ENCODE assay signal across 24 cellular contexts in the genomic region with DNA sequence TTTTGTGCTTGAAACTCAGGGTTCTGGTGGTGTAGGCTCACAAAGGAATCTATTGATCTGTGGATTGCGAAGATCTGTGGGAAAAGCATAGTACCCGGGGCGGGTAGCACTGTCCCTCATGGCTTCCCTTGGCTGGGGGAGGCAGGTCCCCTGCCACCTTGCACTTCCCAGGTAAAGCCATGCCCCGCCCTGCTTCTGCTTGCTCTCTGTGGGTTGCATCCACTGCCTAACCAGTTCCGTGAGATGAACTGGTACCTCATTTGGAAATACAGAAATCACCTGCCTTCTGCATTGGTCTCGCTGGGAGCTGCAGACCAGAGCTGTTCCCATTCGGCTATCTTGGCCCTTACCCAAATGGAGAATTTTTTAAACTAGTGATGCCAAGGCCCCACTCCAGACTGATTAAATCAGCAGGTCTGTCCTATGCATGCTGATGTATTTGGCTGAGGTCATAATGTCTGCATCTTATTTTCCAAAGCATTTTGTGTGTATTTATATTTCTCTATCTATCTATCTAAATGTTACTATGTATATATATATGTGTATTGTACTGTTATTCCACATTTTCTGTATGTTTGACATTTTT.
"Had no signal": no experiment of that assay in that cellular context is flagged by ENCODE, and none has a peak within 500 bp of the region (broad histone marks: within the 10 kb centered on the region; RNA-seq: fewer than 3 reads in every experiment).

No MANE protein-coding gene starts in this region.

- H3K9me3 Mint-ChIP-seq: immature natural killer cell; natural killer cell treated with Interleukin-12 subunit alpha and Interleukin-12 subunit beta and Interleukin-15 and Interleukin-18, amount 100 ng/mL, for 72 hours; stimulated activated naive B cell treated with anti-CD40 and anti-IgM and Interleukin-4, amounts not matched to agents 10 μg/mL and 1 μg/mL and 100 μg/mL, for 72 hours had no signal

- H3K4me2 ChIP-seq: smooth muscle cell had no signal

- H3K36me3 Mint-ChIP-seq: immature natural killer cell; naive thymus-derived CD4-positive, alpha-beta T cell; natural killer cell treated with Interleukin-12 subunit alpha and Interleukin-12 subunit beta and Interleukin-15 and Interleukin-18, amount 100 ng/mL, for 72 hours; stimulated activated naive B cell treated with anti-CD40 and anti-IgM and Interleukin-4, amounts not matched to agents 10 μg/mL and 1 μg/mL and 100 μg/mL, for 72 hours had no signal

- H3K27me3 ChIP-seq: left lung, ovary, right atrium auricular region, right lobe of liver, testis, thyroid gland, upper lobe of left lung, vagina had no signal

- H3K4me3 Mint-ChIP-seq: immature natural killer cell; naive thymus-derived CD4-positive, alpha-beta T cell; natural killer cell treated with Interleukin-12 subunit alpha and Interleukin-12 subunit beta and Interleukin-15 and Interleukin-18, amount 100 ng/mL, for 72 hours; stimulated activated naive B cell treated with anti-CD40 and anti-IgM and Interleukin-4, amounts not matched to agents 10 μg/mL and 1 μg/mL and 100 μg/mL, for 72 hours had no signal

- H3K9me3 ChIP-seq: left lung, lower lobe of right lung, mucosa of descending colon, ovary, right atrium auricular region, right lobe of liver, stomach, testis, thyroid gland, transverse colon, upper lobe of left lung, vagina had no signal

- H3K27ac ChIP-seq: left lung, lower lobe of right lung, ovary, right atrium auricular region, right lobe of liver, stomach, testis, thyroid gland, transverse colon, upper lobe of left lung, vagina had no signal

- H3K4me3 ChIP-seq: left lung, lower lobe of right lung, mucosa of descending colon, ovary, right atrium auricular region, right lobe of liver, smooth muscle cell, stomach, testis, thyroid gland, transverse colon, upper lobe of left lung, vagina had no signal

- H3K4me1 Mint-ChIP-seq: immature natural killer cell; naive thymus-derived CD4-positive, alpha-beta T cell; stimulated activated naive B cell treated with anti-CD40 and anti-IgM and Interleukin-4, amounts not matched to agents 10 μg/mL and 1 μg/mL and 100 μg/mL, for 72 hours had no signal

- ATAC-seq: left colon; left lung; lower lobe of right lung; mucosa of descending colon; naive thymus-derived CD4-positive, alpha-beta T cell; natural killer cell treated with Interleukin-12 subunit alpha and Interleukin-12 subunit beta and Interleukin-15 and Interleukin-18, amount 100 ng/mL, for 72 hours; right lobe of liver; stimulated activated naive B cell treated with anti-CD40 and anti-IgM and Interleukin-4, amounts not matched to agents 10 μg/mL and 1 μg/mL and 100 μg/mL, for 72 hours; stimulated activated naive CD8-positive, alpha-beta T cell treated with anti-CD3 and anti-CD28 coated beads, Interleukin-15, Interleukin-2, amounts not matched to agents 100 U/mL and 50 U/mL, for 24 hours had no signal

- H3K4me1 ChIP-seq: left lung, lower lobe of right lung, right atrium auricular region, stomach, testis, thyroid gland, transverse colon, upper lobe of left lung, vagina had no signal

- DNase-seq: immature natural killer cell; kidney; left colon; left lung; lower lobe of right lung; midbrain; mucosa of descending colon; naive thymus-derived CD4-positive, alpha-beta T cell; ovary; right lobe of liver; stimulated activated CD4-positive, alpha-beta T cell treated with anti-CD3 and anti-CD28 coated beads, Interleukin-1b, Interleukin-23, amount 100 ng/mL, for 48 hours; stimulated activated CD4-positive, alpha-beta T cell treated with anti-CD3 and anti-CD28 coated beads, Interleukin-2, amount 100 ng/mL, for 48 hours; stimulated activated naive B cell treated with anti-CD40 and anti-IgM and Interleukin-4, amounts not matched to agents 10 μg/mL and 1 μg/mL and 100 μg/mL, for 72 hours; stimulated activated naive CD8-positive, alpha-beta T cell treated with anti-CD3 and anti-CD28 coated beads, Interleukin-15, Interleukin-2, amounts not matched to agents 100 U/mL and 50 U/mL, for 24 hours; stomach; testis; thyroid gland; transverse colon had no signal

- H3K27ac Mint-ChIP-seq: immature natural killer cell; natural killer cell treated with Interleukin-12 subunit alpha and Interleukin-12 subunit beta and Interleukin-15 and Interleukin-18, amount 100 ng/mL, for 72 hours; progenitor cell of endocrine pancreas; stimulated activated naive B cell treated with anti-CD40 and anti-IgM and Interleukin-4, amounts not matched to agents 10 μg/mL and 1 μg/mL and 100 μg/mL, for 72 hours had no signal

- H3K36me3 ChIP-seq: left lung, lower lobe of right lung, ovary, right atrium auricular region, right lobe of liver, stomach, thyroid gland, transverse colon, upper lobe of left lung, vagina had no signal
